Comparison of ENCODE assay signal across 19 cellular contexts in the genomic region with DNA sequence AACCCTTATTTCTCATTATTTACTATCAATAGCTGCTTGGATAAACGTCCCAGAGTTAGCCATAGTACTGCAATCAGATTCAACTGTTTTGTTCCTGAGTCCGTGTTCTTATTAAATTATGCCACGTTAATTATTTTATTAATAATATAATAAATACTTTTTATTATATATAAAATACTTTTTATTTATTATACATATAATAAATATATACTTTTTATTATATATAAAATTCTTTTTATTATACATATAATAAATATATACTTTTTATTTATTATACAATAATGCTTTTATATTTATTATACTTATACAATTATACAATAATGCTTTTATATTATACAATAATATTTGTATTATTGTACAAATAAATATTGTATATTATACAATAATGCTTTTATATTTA. TPM values are rescaled to one million over a fixed set of nuclear protein-coding genes. Genes with fewer than 3 reads are reported as not detected.
DNase-seq lines count a peak whose midpoint lies in the region; ATAC-seq, FAIRE-seq and TF ChIP-seq lines count a peak whose summit lies in the region.
"Had no signal": no experiment of that assay in that cellular context is flagged by ENCODE, and none has a peak within 500 bp of the region (broad histone marks: within the 10 kb centered on the region; RNA-seq: fewer than 3 reads in every experiment).

No MANE protein-coding gene starts in this region.

- peaks cover 4% of the 10 kb centered on the region for H3K79me2 ChIP-seq in HepG2 (ENCODE audit: insufficient read depth, low read length)

- peaks cover 0 to 43% (median 0%) of the 10 kb centered on the region in 4 donors for H3K36me3 ChIP-seq in right lobe of liver
- H3K36me3 ChIP-seq in HepG2 (replicated peaks in 1 of 2; ENCODE audit: control insufficient read depth in 1 of 2, insufficient read depth in 2 of 2, low read length in 2 of 2): peaks cover 11 to 50% of the 10 kb centered on the region in 2 experiments
- H3K36me3 ChIP-seq in endodermal cell (ENCODE audit: control insufficient read depth, insufficient read depth, low read length): peaks cover 91% of the 10 kb centered on the region

- TF ChIP-seq EP300 in HepG2 (IDR thresholded peaks at IDR 0.05; ENCODE audit: low read depth in 2 of 2, low read length in 2 of 2) (no peak), HepG2 (CRISPR knock-in tag; IDR thresholded peaks at IDR 0.05; ENCODE audit: borderline replicate concordance) (no peak)

- no peaks in the 10 kb centered on the region for H3K9me3 ChIP-seq in right lobe of liver
- no peaks in the 10 kb centered on the region for H3K9me3 ChIP-seq in HepG2 (ENCODE audit: low read length)
- no peaks in the 10 kb centered on the region for H3K9me3 ChIP-seq in endodermal cell (ENCODE audit: control insufficient read depth, low read length)
- H3K9me3 ChIP-seq: BLaER1 treated with 17β-estradiol and CSF1 and Interleukin-3, amounts not matched to agents 10 nM and 100 nM had no signal

- no peaks in the 10 kb centered on the region for H3K27me3 Mint-ChIP-seq in endodermal cell (ENCODE audit: insufficient read depth)
- H3K27me3 Mint-ChIP-seq: CD4-positive, CD25-positive, alpha-beta regulatory T cell had no signal

- no peaks in the 10 kb centered on the region for H3K27me3 ChIP-seq in right lobe of liver
- H3K27me3 ChIP-seq in HepG2 (ENCODE audit: control insufficient read depth in 1 of 2, insufficient read depth in 2 of 2, low read length in 2 of 2): no peaks in the 10 kb centered on the region
- H3K27me3 ChIP-seq in endodermal cell (ENCODE audit: control insufficient read depth, insufficient read depth, low read length, poor library complexity, severe bottlenecking): no peaks in the 10 kb centered on the region
- H3K27me3 ChIP-seq: BLaER1 treated with 17β-estradiol and CSF1 and Interleukin-3, amounts not matched to agents 10 nM and 100 nM had no signal

- DNase-seq in right lobe of liver (no peak), HepG2 (ENCODE audit: low spot score) (no peak), endodermal cell (no peak), left lobe of liver (ENCODE audit: low spot score) (no peak), substantia nigra (lab: John Stamatoyannopoulos, UW) (no peak), 8988T (no peak), HTR-8/SVneo (ENCODE audit: insufficient read length, low spot score) (no peak), OCI-M1 (lab: John Stamatoyannopoulos, UW) (no peak)
- DNase-seq: ACHN; Calu3; CD4-positive, CD25-positive, alpha-beta regulatory T cell; DMS79; HCEC 1CT; HFFc6; IMR-90 had no signal

- intact Hi-C loops in right lobe of liver (cut with DNase I): no loop called here
- intact Hi-C loops in HepG2 (cut with micrococcal nuclease; ENCODE audit: unreplicated experiment): no loop called here

- TF ChIP-seq CTCF in right lobe of liver (IDR thresholded peaks at IDR 0.05) (no peak), HepG2 (CRISPR knock-in tag; IDR thresholded peaks at IDR 0.05) (no peak), endodermal cell (conservative IDR thresholded peaks at IDR 0.05) (no peak)

- no TSS peak for BruUV-seq in HepG2 (replicated peaks; lab: Mats Ljungman, UMichigan)

- no peak overlapping the region for H3K4me3 Mint-ChIP-seq in endodermal cell
- H3K4me3 Mint-ChIP-seq: CD4-positive, CD25-positive, alpha-beta regulatory T cell; HFFc6 had no signal

- peak overlapping the region; percentile 41 for H3K27ac Mint-ChIP-seq in endodermal cell
- H3K27ac Mint-ChIP-seq: HFFc6 had no signal

- no peak overlapping the region for H3K9ac ChIP-seq in HepG2 (ENCODE audit: insufficient read depth, low read depth, low read length)
- H3K9ac ChIP-seq in endodermal cell (ENCODE audit: extremely low read depth, low read length, poor library complexity, severe bottlenecking): no peak overlapping the region
- H3K9ac ChIP-seq: BLaER1 treated with 17β-estradiol and CSF1 and Interleukin-3, amounts not matched to agents 10 nM and 100 nM had no signal

- ATAC-seq in right lobe of liver (peak in 1 of 4 donors; percentile 14), HepG2 (no peak), left lobe of liver (peak; percentile 38)

- no peak for FAIRE-seq in HepG2 (lab: Jason Lieb, UNC)
- no peak for FAIRE-seq in HTR-8/SVneo (lab: Jason Lieb, UNC)
- FAIRE-seq: GM12891, H1 had no signal

- H3K4me2 ChIP-seq in HepG2 (ENCODE audit: low read depth, low read length): no peak overlapping the region
- H3K4me2 ChIP-seq: BLaER1 treated with 17β-estradiol and CSF1 and Interleukin-3, amounts not matched to agents 10 nM and 100 nM had no signal

- in situ Hi-C loops in HepG2 (cut with HindIII; ENCODE audit: extremely low pct_ligation_motif_present, low pct_unique_long_range_greater_than_20kb): no loop called here

- no peaks in the 10 kb centered on the region for H3K9me3 Mint-ChIP-seq in endodermal cell
- H3K9me3 Mint-ChIP-seq: CD4-positive, CD25-positive, alpha-beta regulatory T cell; HFFc6 had no signal

- peaks cover 61% of the 10 kb centered on the region for H3K36me3 Mint-ChIP-seq in endodermal cell (ENCODE audit: low read depth)

- H3K27ac ChIP-seq in right lobe of liver: peak overlapping the region in 2 of 3 donors; percentile 57 to 67
- H3K27ac ChIP-seq in HepG2 (ENCODE audit: extremely low read length, insufficient read depth, low read length): no peak overlapping the region
- no peak overlapping the region for H3K27ac ChIP-seq in endodermal cell (ENCODE audit: low read depth, low read length)
- no peak overlapping the region for H3K27ac ChIP-seq in substantia nigra (ENCODE audit: low read depth, low read length, poor library complexity, severe bottlenecking)
- H3K27ac ChIP-seq: 22Rv1; BLaER1 treated with 17β-estradiol and CSF1 and Interleukin-3, amounts not matched to agents 10 nM and 100 nM had no signal

- no peak for TF ChIP-seq POLR2A in right lobe of liver (IDR thresholded peaks at IDR 0.05)
- TF ChIP-seq POLR2A in HepG2 (IDR thresholded peaks at IDR 0.05; ENCODE audit: insufficient read depth in 1 of 2, low read depth in 2 of 2, low read length in 2 of 2): no peak

- CTCF ChIA-PET in HepG2 (lab: Yijun Ruan, JAX; ENCODE audit: low intra/inter-chr PET ratio, low total read pairs): no interaction called here

- TF ChIP-seq RAD21 in HepG2 (CRISPR knock-in tag; IDR thresholded peaks at IDR 0.05): no peak

- 43% methylated on average over 3 of the region's 3 CpGs for WGBS in right lobe of liver (ENCODE audit: insufficient coverage, low coverage, low lambda C conversion rate, missing lambda C conversion rate)
- WGBS in HepG2 (ENCODE audit: low lambda C conversion rate): 95% methylated on average over 3 of the region's 3 CpGs
- 90% methylated on average over 1 of the region's 3 CpGs; no CpG with 5 or more reads in 1 of the 2 experiments for WGBS in endodermal cell (ENCODE audit: insufficient coverage in 1 of 2, insufficient read length in 1 of 2), 2 experiments

- H3K4me1 Mint-ChIP-seq in endodermal cell: peaks cover 3% of the 10 kb centered on the region

- H3K4me1 ChIP-seq in right lobe of liver (peaks cover 0 to 5% (median 0%) of the 10 kb centered on the region in 4 donors), HepG2 (ENCODE audit: insufficient read depth, low read length) (no peaks in the 10 kb centered on the region), endodermal cell (ENCODE audit: control insufficient read depth, insufficient read depth, low read length) (no peaks in the 10 kb centered on the region)
- H3K4me1 ChIP-seq: BLaER1 treated with 17β-estradiol and CSF1 and Interleukin-3, amounts not matched to agents 10 nM and 100 nM had no signal

- POLR2A ChIA-PET in HepG2 (lab: Yijun Ruan, JAX): no interaction called here

- no peak overlapping the region for H2AFZ ChIP-seq in HepG2 (ENCODE audit: low read length)

- H3K4me3 ChIP-seq in right lobe of liver: no peak overlapping the region
- H3K4me3 ChIP-seq in HepG2 (replicated peaks in 1 of 3; ENCODE audit: insufficient read depth in 1 of 3, low read depth in 2 of 3, low read length in 3 of 3): no peak overlapping the region
- no peak overlapping the region for H3K4me3 ChIP-seq in endodermal cell (ENCODE audit: low read length)
- H3K4me3 ChIP-seq: BLaER1 treated with 17β-estradiol and CSF1 and Interleukin-3, amounts not matched to agents 10 nM and 100 nM had no signal

- no peaks in the 10 kb centered on the region; the same call in 1 of the 2 replicates for H4K20me1 ChIP-seq in HepG2 (ENCODE audit: insufficient read depth, low read length)

RNA-seq across cellular contexts. Expression of a gene that starts 11.1 kb away (rescaled TPM):
- total RNA-seq in right lobe of liver (10 to 100 TPM; 41.3 to 53.5 (median 43.0) TPM), HepG2 (2016; rRNA removed; fragmentation: Illumina TruSeq; extraction: Trizol) (118 and 209 TPM in 2 replicates), endodermal cell (100 to 1,000 TPM; 188 to 362 TPM), left lobe of liver (48.6 TPM)
- total RNA-seq in HepG2 (2016; cell fraction: cytosol; rRNA removed; fragmentation: Illumina TruSeq; extraction: Trizol; ENCODE audit: low read depth): 59.5 and 67.0 TPM in 2 replicates
- total RNA-seq in HepG2 (2016; cell fraction: insoluble cytoplasmic fraction; rRNA removed; fragmentation: Illumina TruSeq; extraction: Trizol): 113 and 182 TPM in 2 replicates
- total RNA-seq in HepG2 (2016; cell fraction: membrane; rRNA removed; fragmentation: Illumina TruSeq; extraction: Trizol): 152 and 164 TPM in 2 replicates
- 67.2 and 75.9 TPM in 2 replicates for total RNA-seq in HepG2 (2016; cell fraction: nucleus; rRNA removed; fragmentation: Illumina TruSeq; extraction: Trizol)
- 50.0 and 66.9 TPM in 2 replicates for polyA plus RNA-seq in HepG2 (2011; rRNA removed)
- polyA plus RNA-seq in HepG2 (2011; cell fraction: cytosol; rRNA removed): 45.9 and 56.3 TPM in 2 replicates
- polyA plus RNA-seq in HepG2 (2011; cell fraction: nucleus; rRNA removed): 15.4 and 18.5 TPM in 2 replicates
- 98.4 and 107 TPM in 2 replicates for polyA plus RNA-seq in HepG2 (2012)
- polyA plus RNA-seq in HepG2 (2016; cell fraction: cytosol; fragmentation: Illumina TruSeq; extraction: Trizol; ENCODE audit: low read depth): 84.6 and 85.9 TPM in 2 replicates
- polyA plus RNA-seq in HepG2 (2016; cell fraction: insoluble cytoplasmic fraction; fragmentation: Illumina TruSeq; extraction: Trizol; ENCODE audit: low read depth): 184 and 200 TPM in 2 replicates
- polyA plus RNA-seq in HepG2 (2016; cell fraction: membrane; fragmentation: Illumina TruSeq; extraction: Trizol; ENCODE audit: low read depth): 141 and 148 TPM in 2 replicates
- polyA plus RNA-seq in HepG2 (2016; cell fraction: nucleus; fragmentation: Illumina TruSeq; extraction: Trizol; ENCODE audit: insufficient read depth, low read depth): 89.3 and 99.2 TPM in 2 replicates
- 120 and 181 TPM in 2 replicates for polyA minus RNA-seq in HepG2 (2011; rRNA and poly(A)+ RNA removed; ENCODE audit: low replicate concordance)
- polyA minus RNA-seq in HepG2 (2011; cell fraction: cytosol; rRNA and poly(A)+ RNA removed): 78.0 and 91.8 TPM in 2 replicates
- 38.5 and 42.1 TPM in 2 replicates for polyA minus RNA-seq in HepG2 (2011; cell fraction: nucleus; rRNA and poly(A)+ RNA removed)
- 183 TPM for polyA plus RNA-seq in endodermal cell (2013, experiment 1 of 2)
- polyA plus RNA-seq in endodermal cell (2013, experiment 2 of 2): 196 TPM

RNA-seq across cellular contexts. Expression of a gene that starts 17.9 kb away (rescaled TPM):
- 10 to 100 TPM; 39.8 to 55.6 (median 49.1) TPM for total RNA-seq in right lobe of liver
- 51.3 and 59.9 TPM in 2 replicates for total RNA-seq in HepG2 (2016; rRNA removed; fragmentation: Illumina TruSeq; extraction: Trizol)
- 27.8 and 33.3 TPM in 2 replicates for total RNA-seq in HepG2 (2016; cell fraction: cytosol; rRNA removed; fragmentation: Illumina TruSeq; extraction: Trizol; ENCODE audit: low read depth)
- total RNA-seq in HepG2 (2016; cell fraction: insoluble cytoplasmic fraction; rRNA removed; fragmentation: Illumina TruSeq; extraction: Trizol): 54.4 and 63.8 TPM in 2 replicates
- 39.9 and 46.1 TPM in 2 replicates for total RNA-seq in HepG2 (2016; cell fraction: membrane; rRNA removed; fragmentation: Illumina TruSeq; extraction: Trizol)
- total RNA-seq in HepG2 (2016; cell fraction: nucleus; rRNA removed; fragmentation: Illumina TruSeq; extraction: Trizol): 28.7 and 30.1 TPM in 2 replicates
- 15.8 and 24.0 TPM in 2 replicates for polyA plus RNA-seq in HepG2 (2011; rRNA removed)
- 12.1 and 15.7 TPM in 2 replicates for polyA plus RNA-seq in HepG2 (2011; cell fraction: cytosol; rRNA removed)
- 6.4 and 7.9 TPM in 2 replicates for polyA plus RNA-seq in HepG2 (2011; cell fraction: nucleus; rRNA removed)
- 18.4 and 33.0 TPM in 2 replicates for polyA plus RNA-seq in HepG2 (2012)
- polyA plus RNA-seq in HepG2 (2016; cell fraction: cytosol; fragmentation: Illumina TruSeq; extraction: Trizol; ENCODE audit: low read depth): 24.4 and 28.5 TPM in 2 replicates
- 52.6 and 55.1 TPM in 2 replicates for polyA plus RNA-seq in HepG2 (2016; cell fraction: insoluble cytoplasmic fraction; fragmentation: Illumina TruSeq; extraction: Trizol; ENCODE audit: low read depth)
- polyA plus RNA-seq in HepG2 (2016; cell fraction: membrane; fragmentation: Illumina TruSeq; extraction: Trizol; ENCODE audit: low read depth): 34.2 and 34.9 TPM in 2 replicates
- 30.6 and 34.6 TPM in 2 replicates for polyA plus RNA-seq in HepG2 (2016; cell fraction: nucleus; fragmentation: Illumina TruSeq; extraction: Trizol; ENCODE audit: insufficient read depth, low read depth)
- polyA minus RNA-seq in HepG2 (2011; rRNA and poly(A)+ RNA removed; ENCODE audit: low replicate concordance): 6.9 and 14.3 TPM in 2 replicates
- polyA minus RNA-seq in HepG2 (2011; cell fraction: cytosol; rRNA and poly(A)+ RNA removed): 14.5 and 18.7 TPM in 2 replicates
- 25.6 and 25.8 TPM in 2 replicates for polyA minus RNA-seq in HepG2 (2011; cell fraction: nucleus; rRNA and poly(A)+ RNA removed)
- 100 to 1,000 TPM in 1 of 2 donors, 10 to 100 TPM in 1; 81.7 to 125 TPM for total RNA-seq in endodermal cell
- 57.7 TPM for polyA plus RNA-seq in endodermal cell (2013, experiment 1 of 2)
- 52.7 TPM for polyA plus RNA-seq in endodermal cell (2013, experiment 2 of 2)
- 38.4 TPM for total RNA-seq in left lobe of liver

Comparison
In these comparisons a context has a peak if more than half of its experiments do, and no peak if none do; other contexts are left out.
1. H3K27ac ChIP-seq: peak in right lobe of liver (2 of 3); none in HepG2 (single experiment), endodermal cell (single experiment) and substantia nigra (single experiment).